In genomic region chr6:33570806-33571636, GRCh38 we compare ENCODE assay signal across 8 cellular contexts. TPM values are rescaled to one million over a fixed set of nuclear protein-coding genes. Genes with fewer than 3 reads are reported as not detected.
DNase-seq lines count a peak whose midpoint lies in the region; ATAC-seq and TF ChIP-seq lines count a peak whose summit lies in the region.

No MANE protein-coding gene starts in this region.

- DNase-seq in AG08395 (ENCODE audit: low spot score), result peak; percentile 88
- peak; percentile 66 for DNase-seq in NCI-H345 treated with DMSO at 0.1 percent for 48 hours (lab: John Stamatoyannopoulos, UW; ENCODE audit: unreplicated experiment)
- DNase-seq in central memory CD8-positive, alpha-beta T cell (ENCODE audit: low spot score in 2 of 2), result peak; percentile 87 to 94
- DNase-seq in kidney epithelial cell (ENCODE audit: low read depth), result no peak
- peak; percentile 65 to 69 for DNase-seq in stimulated activated CD4-positive, alpha-beta T cell treated with anti-CD3 and anti-CD28 coated beads, Interleukin-1b, Interleukin-23, amount 100 ng/mL, for 1 hour (ENCODE audit: low read depth in 2 of 2)

- H3K9me3 Mint-ChIP-seq in central memory CD8-positive, alpha-beta T cell, result no peaks in the 10 kb centered on the region

- H3K36me3 ChIP-seq in kidney epithelial cell (ENCODE audit: control insufficient read depth, insufficient read depth, low read length), result peaks cover 2% of the 10 kb centered on the region

- H3K4me3 Mint-ChIP-seq in central memory CD8-positive, alpha-beta T cell, result peak overlapping the region; percentile 89

- TF ChIP-seq CTCF in kidney epithelial cell (IDR thresholded peaks at IDR 0.05; ENCODE audit: insufficient read depth, low read length, poor library complexity, severe bottlenecking), result no peak

- peak overlapping the region; percentile 100 for H3K27ac Mint-ChIP-seq in central memory CD8-positive, alpha-beta T cell (ENCODE audit: low read depth)

- peak overlapping the region; percentile 59 for H3K4me3 ChIP-seq in kidney epithelial cell (ENCODE audit: low read depth, low read length)

- H3K27me3 ChIP-seq in kidney epithelial cell (ENCODE audit: control insufficient read depth, insufficient read depth, low read length), result no peaks in the 10 kb centered on the region

- ATAC-seq in GM18909 (IDR thresholded peaks at IDR 0.05; ENCODE audit: poor library complexity, unreplicated experiment), result peak; percentile 80
- ATAC-seq in HG03135 (IDR thresholded peaks at IDR 0.05; ENCODE audit: unreplicated experiment), result peak; percentile 87
- ATAC-seq in activated CD4-positive, CD25-positive, alpha-beta regulatory T cell treated with anti-CD3 and anti-CD28 coated beads, Interleukin-2, amount 50 U/mL, for 24 hours, result peak; percentile 93 to 94
- ATAC-seq in central memory CD8-positive, alpha-beta T cell (replicated peaks; ENCODE audit: extremely low read depth, poor library complexity, severe bottlenecking), result peak; percentile 93

- peaks cover 36% of the 10 kb centered on the region for H3K36me3 Mint-ChIP-seq in central memory CD8-positive, alpha-beta T cell (ENCODE audit: insufficient read depth)

- H3K4me1 Mint-ChIP-seq in central memory CD8-positive, alpha-beta T cell, result peaks cover 26% of the 10 kb centered on the region

- no peaks in the 10 kb centered on the region for H3K27me3 Mint-ChIP-seq in central memory CD8-positive, alpha-beta T cell

RNA-seq across cellular contexts. Expression of gene BAK1, which starts 9.1 kb away (rescaled TPM):
- 21.7 and 23.9 TPM in 2 replicates for total RNA-seq in kidney epithelial cell

RNA-seq across cellular contexts. Expression of gene ITPR3, which starts 50.1 kb away (rescaled TPM):
- 147 and 176 TPM in 2 replicates for total RNA-seq in kidney epithelial cell
